In the genomic region with DNA sequence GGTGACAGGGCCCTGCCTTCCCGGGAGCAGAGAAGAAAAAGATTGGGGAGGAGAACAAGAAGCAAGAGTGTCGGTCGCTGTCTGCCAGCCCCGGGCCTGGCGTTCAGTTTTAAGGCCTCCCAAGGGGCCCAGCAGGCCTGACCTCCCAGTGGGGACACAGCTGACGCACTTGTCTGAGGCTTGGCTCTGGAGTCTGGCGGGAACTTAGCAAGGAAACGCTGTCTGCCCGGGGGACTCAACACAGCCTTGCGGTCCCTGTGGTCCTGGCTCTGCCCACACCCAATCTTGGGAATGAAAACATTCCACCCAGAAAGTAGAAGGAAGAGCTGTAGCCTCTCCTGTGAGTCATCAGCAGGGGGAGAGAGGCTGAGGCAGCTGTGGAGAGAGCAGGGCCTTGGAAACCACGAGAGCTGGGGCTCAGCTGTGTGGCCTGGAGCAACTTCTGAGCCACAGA, we compare ENCODE assay signal across 8 cellular contexts. TPM values are rescaled to one million over a fixed set of nuclear protein-coding genes. Genes with fewer than 3 reads are reported as not detected.
DNase-seq lines count a peak whose midpoint lies in the region; ATAC-seq and TF ChIP-seq lines count a peak whose summit lies in the region.

No MANE protein-coding gene starts in this region.

- H3K27me3 ChIP-seq in adrenal gland = no peaks in the 10 kb centered on the region

- H3K36me3 ChIP-seq in adrenal gland (replicated peaks in 1 of 2) = no peaks in the 10 kb centered on the region

- ATAC-seq in left cardiac atrium = peak; percentile 90 to 91
- no peak for ATAC-seq in GM19035 (IDR thresholded peaks at IDR 0.05; ENCODE audit: unreplicated experiment)
- no peak for ATAC-seq in HG03457 (IDR thresholded peaks at IDR 0.05; ENCODE audit: unreplicated experiment)
- ATAC-seq in GM18861 (IDR thresholded peaks at IDR 0.05; ENCODE audit: unreplicated experiment) = no peak

- H3K4me3 ChIP-seq in HFF-Myc (replicated peaks; ENCODE audit: low read depth, low read length) (no peak overlapping the region), adrenal gland (no peak overlapping the region), skeletal muscle cell (ENCODE audit: low read depth, low read length) (no peak overlapping the region)

- peaks cover 5 to 11% of the 10 kb centered on the region in 2 donors for H3K4me1 ChIP-seq in adrenal gland (replicated peaks in 1 of 2)

- DNase-seq in HFF-Myc (ENCODE audit: extremely low read depth, low read depth) (peak; percentile 88), adrenal gland (peak; percentile 49 to 82 (median 69)), left cardiac atrium (peak; percentile 91), skeletal muscle cell (ENCODE audit: low read depth) (peak; percentile 97), SW 1271 (lab: John Stamatoyannopoulos, UW) (no peak)

- no peak for TF ChIP-seq CTCF in HFF-Myc (IDR thresholded peaks at IDR 0.05; ENCODE audit: low read depth, low read length, missing control alignments)
- no peak for TF ChIP-seq CTCF in adrenal gland (IDR thresholded peaks at IDR 0.05)

- H3K27ac ChIP-seq in adrenal gland = peak overlapping the region in 3 of 5 donors; percentile 32 to 82 (median 58)

- TF ChIP-seq POLR2A in adrenal gland (IDR thresholded peaks at IDR 0.05) = no peak

- H3K9me3 ChIP-seq in adrenal gland (replicated peaks in 1 of 3) = no peaks in the 10 kb centered on the region

- intact Hi-C loops in adrenal gland (cut with DNase I) (no loop called here), left cardiac atrium (cut with DNase I) (no loop called here)

- 34 to 66% (median 63%) methylated on average over 3 to 11 of the region's 11 CpGs for WGBS in adrenal gland, 4 donors

RNA-seq across cellular contexts. Expression of a gene that starts 54.4 kb away (rescaled TPM):
- total RNA-seq in adrenal gland (10 to 100 TPM; 11.6 to 18.5 (median 17.2) TPM), left cardiac atrium (10 to 100 TPM in 1 of 2 donors, 1 to 10 TPM in 1; 9.7 to 13.1 TPM)
- polyA plus RNA-seq in adrenal gland = 10 to 100 TPM in 1 of 3 donors, 1 to 10 TPM in 2; 2.3 to 11.4 (median 2.7) TPM

Comparison
In these comparisons a context has a peak if more than half of its experiments do, and no peak if none do; other contexts are left out.
1. DNase-seq: peak in HFF-Myc (single experiment), adrenal gland (7 of 7), left cardiac atrium (single experiment) and skeletal muscle cell (single experiment); none in SW 1271 (0 of 2).
2. ATAC-seq: peak in left cardiac atrium (2 of 2); none in GM19035 (single experiment), HG03457 (single experiment) and GM18861 (single experiment).